1 cellular context compared by ENCODE assay signal in genomic region chr1:213061263-213061662, GRCh38.
TF ChIP-seq lines count a peak whose summit lies in the region.

No MANE protein-coding gene starts in this region.

TF ChIP-seq in HCT116, 20 proteins besides CTCF, POLR2A, EP300 and RAD21 (continued from another document):
- TF ChIP-seq REST (IDR thresholded peaks at IDR 0.05; ENCODE audit: low read depth) (no peak), SRF (IDR thresholded peaks at IDR 0.05; ENCODE audit: low read depth) (no peak), EZH2phosphoT487 (IDR thresholded peaks at IDR 0.05; ENCODE audit: borderline replicate concordance) (no peak), POLR2AphosphoS5 (IDR thresholded peaks at IDR 0.05; ENCODE audit: low read depth, low read length) (no peak), YY1 (IDR thresholded peaks at IDR 0.05; ENCODE audit: extremely low read depth, insufficient replicate concordance, low read depth, low read length) (no peak), ZNF274 (IDR thresholded peaks at IDR 0.05; ENCODE audit: low read depth, low read length) (no peak), ZBTB33 (IDR thresholded peaks at IDR 0.05; ENCODE audit: extremely low read depth, insufficient replicate concordance, low read length) (no peak), TCF7L2 (IDR thresholded peaks at IDR 0.05; ENCODE audit: borderline replicate concordance, extremely low read depth, insufficient read depth, insufficient read length) (no peak), ZFX (IDR thresholded peaks at IDR 0.05) (no peak), FOSL1 (IDR thresholded peaks at IDR 0.05; ENCODE audit: low read depth) (no peak), SP1 (IDR thresholded peaks at IDR 0.05; ENCODE audit: low read depth) (no peak), ELF1 (IDR thresholded peaks at IDR 0.05; ENCODE audit: borderline replicate concordance, low read depth) (no peak), JUND (IDR thresholded peaks at IDR 0.05) (no peak), SIN3A (IDR thresholded peaks at IDR 0.05; ENCODE audit: low read depth) (no peak), EZH2 (IDR thresholded peaks at IDR 0.05) (no peak)
